ENCODE assay signal across 10 cellular contexts in the genomic region with DNA sequence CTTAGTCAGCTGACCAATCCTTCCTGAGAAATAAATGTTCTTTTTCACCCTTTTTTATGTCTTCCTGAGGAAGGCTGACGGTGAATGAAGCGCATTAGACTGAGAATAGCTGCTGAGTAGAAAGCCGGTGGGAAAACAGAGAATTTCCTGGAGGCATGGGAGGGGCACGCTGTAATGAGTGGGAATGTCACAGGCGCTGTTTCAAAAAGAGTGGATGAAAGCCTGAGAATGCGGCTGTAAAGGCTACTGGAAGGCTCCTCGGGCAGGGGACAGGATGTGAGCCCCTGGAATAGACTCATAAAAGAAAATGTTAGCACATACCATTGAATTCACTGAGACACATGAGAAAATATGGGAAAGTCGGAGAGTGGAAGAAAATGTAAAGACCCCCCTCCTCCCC. TPM values are rescaled to one million over a fixed set of nuclear protein-coding genes. Genes with fewer than 3 reads are reported as not detected.
DNase-seq lines count a peak whose midpoint lies in the region; ATAC-seq and TF ChIP-seq lines count a peak whose summit lies in the region.
"Not testable (repeated sequence)": the region's sequence is repeated elsewhere in the genome, so short reads cannot be mapped to it uniquely, and the experiment has no call there.
"Had no signal": no experiment of that assay in that cellular context is flagged by ENCODE, and none has a peak within 500 bp of the region (broad histone marks: within the 10 kb centered on the region; RNA-seq: fewer than 3 reads in every experiment).

No MANE protein-coding gene starts in this region.

- H4K20me1 ChIP-seq in GM23338 (replicated peaks; ENCODE audit: insufficient read depth), result not testable (repeated sequence)

- not testable (repeated sequence) for DNase-seq in CD14-positive monocyte (ENCODE audit: low spot score); GM23338 (ENCODE audit: low spot score); activated CD4-positive, alpha-beta T cell treated with anti-CD3 and anti-CD28 coated beads for 36 hours; activated naive CD4-positive, alpha-beta T cell treated with anti-CD3 and anti-CD28 coated beads for 36 hours; left ventricle myocardium superior; naive thymus-derived CD8-positive, alpha-beta T cell
- DNase-seq in cerebellar cortex (ENCODE audit: low spot score), result peak; percentile 8

- intact Hi-C loops in CD14-positive monocyte (cut with micrococcal nuclease); activated CD4-positive, alpha-beta T cell treated with anti-CD3 and anti-CD28 coated beads for 36 hours (cut with DNase I, micrococcal nuclease); activated naive CD4-positive, alpha-beta T cell treated with anti-CD3 and anti-CD28 coated beads for 36 hours (cut with micrococcal nuclease); left ventricle myocardium superior (cut with micrococcal nuclease): not testable (repeated sequence)

- not testable (repeated sequence) for H3K4me3 ChIP-seq in GM23338

- POLR2A ChIA-PET in activated CD4-positive, alpha-beta T cell treated with anti-CD3 and anti-CD28 coated beads for 36 hours (lab: Charles Lee); naive thymus-derived CD8-positive, alpha-beta T cell (lab: Charles Lee): not testable (repeated sequence)

- ATAC-seq in GM23338 (peak; percentile 15; the same call in 2 of the 3 replicates), left ventricle myocardium superior (peak; percentile 56)
- peak; percentile 38 for ATAC-seq in activated CD4-positive, alpha-beta T cell treated with anti-CD3 and anti-CD28 coated beads for 36 hours
- ATAC-seq in naive thymus-derived CD8-positive, alpha-beta T cell, result peak; percentile 51 to 52
- not testable (repeated sequence) for ATAC-seq in stimulated activated memory B cell treated with anti-CD40 and anti-IgM and Interleukin-4, amounts not matched to agents 10 μg/mL and 1 μg/mL and 100 μg/mL, for 72 hours

- not testable (repeated sequence) for H3K9me3 Mint-ChIP-seq in CD14-positive monocyte; GM23338; activated CD4-positive, alpha-beta T cell treated with anti-CD3 and anti-CD28 coated beads for 36 hours (ENCODE audit: low read depth); activated naive CD4-positive, alpha-beta T cell treated with anti-CD3 and anti-CD28 coated beads for 36 hours; naive thymus-derived CD8-positive, alpha-beta T cell; stimulated activated memory B cell treated with anti-CD40 and anti-IgM and Interleukin-4, amounts not matched to agents 10 μg/mL and 1 μg/mL and 100 μg/mL, for 72 hours

- not testable (repeated sequence) for H3K27me3 Mint-ChIP-seq in CD14-positive monocyte (ENCODE audit: low read depth in 3 of 3); activated naive CD4-positive, alpha-beta T cell treated with anti-CD3 and anti-CD28 coated beads for 36 hours (ENCODE audit: low read depth)
- peaks cover 14% of the 10 kb centered on the region for H3K27me3 Mint-ChIP-seq in GM23338 (ENCODE audit: insufficient read depth, low read depth, poor library complexity)
- H3K27me3 Mint-ChIP-seq in activated CD4-positive, alpha-beta T cell treated with anti-CD3 and anti-CD28 coated beads for 36 hours, result peaks cover 10% of the 10 kb centered on the region
- peaks cover 0 to 11% (median 6%) of the 10 kb centered on the region in 5 donors for H3K27me3 Mint-ChIP-seq in naive thymus-derived CD8-positive, alpha-beta T cell
- peaks cover 15% of the 10 kb centered on the region for H3K27me3 Mint-ChIP-seq in stimulated activated memory B cell treated with anti-CD40 and anti-IgM and Interleukin-4, amounts not matched to agents 10 μg/mL and 1 μg/mL and 100 μg/mL, for 72 hours

- peaks cover 34% of the 10 kb centered on the region for H3K4me1 Mint-ChIP-seq in CD14-positive monocyte
- peaks cover 41% of the 10 kb centered on the region for H3K4me1 Mint-ChIP-seq in GM23338
- peaks cover 13% of the 10 kb centered on the region for H3K4me1 Mint-ChIP-seq in activated CD4-positive, alpha-beta T cell treated with anti-CD3 and anti-CD28 coated beads for 36 hours
- H3K4me1 Mint-ChIP-seq in activated naive CD4-positive, alpha-beta T cell treated with anti-CD3 and anti-CD28 coated beads for 36 hours (ENCODE audit: low read depth); stimulated activated memory B cell treated with anti-CD40 and anti-IgM and Interleukin-4, amounts not matched to agents 10 μg/mL and 1 μg/mL and 100 μg/mL, for 72 hours: not testable (repeated sequence)
- peaks cover 3 to 13% (median 7%) of the 10 kb centered on the region in 4 donors for H3K4me1 Mint-ChIP-seq in naive thymus-derived CD8-positive, alpha-beta T cell

- not testable (repeated sequence) for H2AFZ ChIP-seq in GM23338

- H3F3A ChIP-seq in GM23338 (replicated peaks; ENCODE audit: low read depth), result not testable (repeated sequence)

- H3K4me3 Mint-ChIP-seq in CD14-positive monocyte; GM23338; activated CD4-positive, alpha-beta T cell treated with anti-CD3 and anti-CD28 coated beads for 36 hours: not testable (repeated sequence)
- peak overlapping the region; percentile 43 for H3K4me3 Mint-ChIP-seq in activated naive CD4-positive, alpha-beta T cell treated with anti-CD3 and anti-CD28 coated beads for 36 hours
- H3K4me3 Mint-ChIP-seq in naive thymus-derived CD8-positive, alpha-beta T cell, result peak overlapping the region in 4 of 10 donors; percentile 36 to 60 (median 51)
- H3K4me3 Mint-ChIP-seq in stimulated activated memory B cell treated with anti-CD40 and anti-IgM and Interleukin-4, amounts not matched to agents 10 μg/mL and 1 μg/mL and 100 μg/mL, for 72 hours, result peak overlapping the region; percentile 6

- H3K4me1 ChIP-seq in GM23338 (ENCODE audit: insufficient read depth), result peaks cover 40% of the 10 kb centered on the region

- not testable (repeated sequence) for H3K36me3 ChIP-seq in GM23338 (ENCODE audit: insufficient read depth)

- TF ChIP-seq CTCF in CD14-positive monocyte (IDR thresholded peaks at IDR 0.05); GM23338 (conservative IDR thresholded peaks at IDR 0.05; ENCODE audit: low read depth in 2 of 2): not testable (repeated sequence)

- not testable (repeated sequence) for H3K36me3 Mint-ChIP-seq in CD14-positive monocyte; GM23338 (ENCODE audit: low read depth); activated CD4-positive, alpha-beta T cell treated with anti-CD3 and anti-CD28 coated beads for 36 hours (ENCODE audit: low read depth); activated naive CD4-positive, alpha-beta T cell treated with anti-CD3 and anti-CD28 coated beads for 36 hours (ENCODE audit: low read depth); naive thymus-derived CD8-positive, alpha-beta T cell; stimulated activated memory B cell treated with anti-CD40 and anti-IgM and Interleukin-4, amounts not matched to agents 10 μg/mL and 1 μg/mL and 100 μg/mL, for 72 hours

- not testable (repeated sequence) for H3K27me3 ChIP-seq in GM23338 (ENCODE audit: insufficient read depth)

- H3K27ac ChIP-seq in GM23338 (ENCODE audit: low read depth), result peak overlapping the region; percentile 85

- H3K9me2 ChIP-seq in GM23338 (ENCODE audit: insufficient read depth), result not testable (repeated sequence)

- H3K27ac Mint-ChIP-seq in CD14-positive monocyte, result peak overlapping the region; percentile 67 to 92 (median 84)
- H3K27ac Mint-ChIP-seq in GM23338; activated CD4-positive, alpha-beta T cell treated with anti-CD3 and anti-CD28 coated beads for 36 hours; activated naive CD4-positive, alpha-beta T cell treated with anti-CD3 and anti-CD28 coated beads for 36 hours; stimulated activated memory B cell treated with anti-CD40 and anti-IgM and Interleukin-4, amounts not matched to agents 10 μg/mL and 1 μg/mL and 100 μg/mL, for 72 hours: not testable (repeated sequence)
- H3K27ac Mint-ChIP-seq in naive thymus-derived CD8-positive, alpha-beta T cell, result peak overlapping the region in 2 of 10 donors; percentile 36 to 60

- CTCF ChIA-PET in activated CD4-positive, alpha-beta T cell treated with anti-CD3 and anti-CD28 coated beads for 36 hours (lab: Charles Lee); activated naive CD4-positive, alpha-beta T cell treated with anti-CD3 and anti-CD28 coated beads for 36 hours (lab: Charles Lee): not testable (repeated sequence)

- not testable (repeated sequence) for H3K4me2 ChIP-seq in GM23338

- H3K79me2 ChIP-seq in GM23338 (replicated peaks; ENCODE audit: insufficient read depth), result not testable (repeated sequence)

RNA-seq across cellular contexts. Expression of a gene that starts 29.6 kb away (rescaled TPM):
- polyA plus RNA-seq in CD14-positive monocyte, result 1 to 10 TPM in 1 of 2 donors, under 1 TPM in 1; 0.29 to 3.1 TPM
- 26.1 and 31.5 TPM in 2 replicates for total RNA-seq in GM23338 (2014; rRNA removed; shearing (Covaris generic))
- 6.7 and 6.8 TPM in 2 replicates for polyA plus RNA-seq in GM23338 (2016; fragmentation: Nextera tagmentation; extraction: Ambion mirVana)
- total RNA-seq in activated CD4-positive, alpha-beta T cell treated with anti-CD3 and anti-CD28 coated beads for 36 hours, result under 1 TPM; 0.19 to 0.25 TPM
- 1 to 10 TPM; 8.8 to 9.8 TPM for total RNA-seq in activated naive CD4-positive, alpha-beta T cell treated with anti-CD3 and anti-CD28 coated beads for 36 hours
- not detected for total RNA-seq in left ventricle myocardium superior
- not detected for total RNA-seq in naive thymus-derived CD8-positive, alpha-beta T cell
- under 1 TPM in 1 of 3 donors, not detected in 2; 0.67 TPM for polyA plus RNA-seq in naive thymus-derived CD8-positive, alpha-beta T cell
- total RNA-seq: Calu3 had no signal

RNA-seq across cellular contexts. Expression of a gene that starts 53.9 kb away (rescaled TPM):
- not detected for polyA plus RNA-seq in CD14-positive monocyte
- total RNA-seq in GM23338 (2014; rRNA removed; shearing (Covaris generic)), result 134 TPM in 2 replicates
- polyA plus RNA-seq in GM23338 (2016; fragmentation: Nextera tagmentation; extraction: Ambion mirVana), result 42.0 and 48.5 TPM in 2 replicates
- not detected for total RNA-seq in activated CD4-positive, alpha-beta T cell treated with anti-CD3 and anti-CD28 coated beads for 36 hours
- not detected for total RNA-seq in activated naive CD4-positive, alpha-beta T cell treated with anti-CD3 and anti-CD28 coated beads for 36 hours
- not detected for total RNA-seq in left ventricle myocardium superior
- total RNA-seq in naive thymus-derived CD8-positive, alpha-beta T cell, result not detected
- under 1 TPM in 1 of 3 donors, not detected in 2; 0.02 TPM for polyA plus RNA-seq in naive thymus-derived CD8-positive, alpha-beta T cell
- total RNA-seq: Calu3, Peyer's patch had no signal

Comparison
In these comparisons a context has a peak if more than half of its experiments do, and no peak if none do; other contexts are left out.
1. RNA of a gene that starts 53.9 kb away (total RNA-seq): 134 TPM in GM23338; not detected in naive thymus-derived CD8-positive, alpha-beta T cell, not detected in activated CD4-positive, alpha-beta T cell treated with anti-CD3 and anti-CD28 coated beads for 36 hours, not detected in activated naive CD4-positive, alpha-beta T cell treated with anti-CD3 and anti-CD28 coated beads for 36 hours and not detected in left ventricle myocardium superior (single experiment); every median in the first group is over 100 times any median in the second.